ENCODE assay signal across 10 cellular contexts in genomic region chr1:27009601-27010197, GRCh38. TPM values are rescaled to one million over a fixed set of nuclear protein-coding genes. Genes with fewer than 3 reads are reported as not detected.
DNase-seq lines count a peak whose midpoint lies in the region; ATAC-seq, FAIRE-seq and TF ChIP-seq lines count a peak whose summit lies in the region.
"Had no signal": no experiment of that assay in that cellular context is flagged by ENCODE, and none has a peak within 500 bp of the region (broad histone marks: within the 10 kb centered on the region; RNA-seq: fewer than 3 reads in every experiment).

No MANE protein-coding gene starts in this region.

- no peak for FAIRE-seq in urothelium cell line (lab: Jason Lieb, UNC)

- H3K36me3 ChIP-seq in mesenchymal stem cell (ENCODE audit: control insufficient read depth in 1 of 2, insufficient read depth in 2 of 2, low read depth in 1 of 2, low read length in 2 of 2): peaks cover 0 to 13% of the 10 kb centered on the region in 2 experiments
- H3K36me3 ChIP-seq in SK-N-SH (replicated peaks in 1 of 2; ENCODE audit: control insufficient read depth in 1 of 2, insufficient read depth in 2 of 2, low read length in 1 of 2): no peaks in the 10 kb centered on the region

- H3K4me1 ChIP-seq in mesenchymal stem cell (ENCODE audit: control insufficient read depth, insufficient read depth, low read depth, low read length) (peaks cover 55% of the 10 kb centered on the region), SK-N-SH (ENCODE audit: control insufficient read depth in 1 of 2, insufficient read depth in 2 of 2, low read depth in 1 of 2, low read length in 1 of 2) (peaks cover 6 to 12% of the 10 kb centered on the region in 2 experiments; a peak in 3 of 4 replicates)

- 0 out of 2 replicates have a peak, but pooled peaks cover 3% of the 10 kb centered on the region for H3K79me2 ChIP-seq in SK-N-SH (ENCODE audit: insufficient read depth)

- peaks cover 7% of the 10 kb centered on the region for H3F3A ChIP-seq in SK-N-SH (replicated peaks; ENCODE audit: insufficient read depth)

- H2AFZ ChIP-seq in mesenchymal stem cell (ENCODE audit: low read depth, low read length) (no peak overlapping the region), SK-N-SH (ENCODE audit: low read depth) (no peak overlapping the region)

- H3K9ac ChIP-seq in mesenchymal stem cell (ENCODE audit: low read length): no peak overlapping the region
- H3K9ac ChIP-seq in SK-N-SH: no peak overlapping the region

- peak overlapping the region; percentile 5 for H4K8ac ChIP-seq in mesenchymal stem cell (ENCODE audit: low read length)

- ATAC-seq in stimulated activated memory B cell treated with anti-CD40 and anti-IgM and Interleukin-4, amounts not matched to agents 10 μg/mL and 1 μg/mL and 100 μg/mL, for 72 hours: no peak

- no peak overlapping the region for H3K27ac Mint-ChIP-seq in activated T-helper 2 cell treated with anti-CD3 and anti-CD28 coated beads, Interferon-gamma antibody, Interleukin-2, Interleukin-4, amounts not matched to agents 10 μg/mL and 5 μg/mL and 100 μg/mL, durations not matched to agents 14 hours and 24 hours and 36 hours
- no peak overlapping the region for H3K27ac Mint-ChIP-seq in stimulated activated memory B cell treated with anti-CD40 and anti-IgM and Interleukin-4, amounts not matched to agents 10 μg/mL and 1 μg/mL and 100 μg/mL, for 72 hours
- H3K27ac Mint-ChIP-seq: activated naive CD4-positive, alpha-beta T cell treated with anti-CD3 and anti-CD28 coated beads, Interleukin-2, amount 10 ng/mL, durations not matched to agents 7 days and 5 days had no signal

- peak overlapping the region; percentile 22 for H2BK120ac ChIP-seq in mesenchymal stem cell (ENCODE audit: low read depth, low read length)

- H3K4me3 ChIP-seq in choroid plexus epithelial cell (ENCODE audit: low read depth, low read length) (no peak overlapping the region), mesenchymal stem cell (ENCODE audit: insufficient read depth in 1 of 2, low read depth in 1 of 2, low read length in 2 of 2) (no peak overlapping the region), SK-N-SH (ENCODE audit: low read depth in 2 of 2, low read length in 1 of 2) (no peak overlapping the region)

- H3K27me3 ChIP-seq in mesenchymal stem cell (ENCODE audit: control insufficient read depth in 1 of 2, insufficient read depth in 1 of 2, low read length in 2 of 2) (no peaks in the 10 kb centered on the region), SK-N-SH (ENCODE audit: insufficient read depth) (no peaks in the 10 kb centered on the region)

- no peaks in the 10 kb centered on the region for H4K20me1 ChIP-seq in SK-N-SH (ENCODE audit: insufficient read depth)

- peak overlapping the region in 1 of 2 experiments; percentile 81 for H2BK12ac ChIP-seq in mesenchymal stem cell (ENCODE audit: low read length in 2 of 2)

- no peak overlapping the region for H2BK5ac ChIP-seq in mesenchymal stem cell (ENCODE audit: low read depth, low read length, poor library complexity, severe bottlenecking)

- 75% methylated on average over 6 of the region's 6 CpGs for WGBS in mesenchymal stem cell
- WGBS in SK-N-SH (ENCODE audit: low lambda C conversion rate): 65% methylated on average over 2 of the region's 6 CpGs

- H3K23ac ChIP-seq in mesenchymal stem cell (ENCODE audit: low read length in 2 of 2): peak overlapping the region in 1 of 2 experiments; percentile 23

- POLR2A ChIA-PET in SK-N-SH (lab: Yijun Ruan, JAX): no interaction called here

- H3K9me3 ChIP-seq in mesenchymal stem cell (ENCODE audit: control insufficient read depth, low read length) (no peaks in the 10 kb centered on the region), SK-N-SH (no peaks in the 10 kb centered on the region)

- peak overlapping the region; percentile 45 for H2AK5ac ChIP-seq in mesenchymal stem cell (ENCODE audit: low read length, severe bottlenecking)

- no peak for TF ChIP-seq RAD21 in SK-N-SH (IDR thresholded peaks at IDR 0.05; ENCODE audit: low read length)

- H3K36me3 Mint-ChIP-seq in activated T-helper 2 cell treated with anti-CD3 and anti-CD28 coated beads, Interferon-gamma antibody, Interleukin-2, Interleukin-4, amounts not matched to agents 10 μg/mL and 5 μg/mL and 100 μg/mL, durations not matched to agents 14 hours and 24 hours and 36 hours (ENCODE audit: low read depth): no peaks in the 10 kb centered on the region
- no peaks in the 10 kb centered on the region for H3K36me3 Mint-ChIP-seq in stimulated activated memory B cell treated with anti-CD40 and anti-IgM and Interleukin-4, amounts not matched to agents 10 μg/mL and 1 μg/mL and 100 μg/mL, for 72 hours
- H3K36me3 Mint-ChIP-seq: activated naive CD4-positive, alpha-beta T cell treated with anti-CD3 and anti-CD28 coated beads, Interleukin-2, amount 10 ng/mL, durations not matched to agents 7 days and 5 days had no signal

- peak overlapping the region in 1 of 2 experiments; percentile 75 for H3K14ac ChIP-seq in mesenchymal stem cell (ENCODE audit: low read length in 2 of 2)

- no peak for TF ChIP-seq EP300 in SK-N-SH (IDR thresholded peaks at IDR 0.05; ENCODE audit: borderline replicate concordance in 1 of 2, low read depth in 1 of 2, low read length in 1 of 2)

- peaks cover 7% of the 10 kb centered on the region for H3K79me1 ChIP-seq in mesenchymal stem cell (replicated peaks; ENCODE audit: low read length, poor library complexity, severe bottlenecking)

- H3K4me2 ChIP-seq in mesenchymal stem cell (ENCODE audit: low read length, poor library complexity, severe bottlenecking): no peak overlapping the region
- H3K4me2 ChIP-seq in SK-N-SH: no peak overlapping the region; the same call in 1 of the 2 replicates

- peak overlapping the region; percentile 46 for H4K91ac ChIP-seq in mesenchymal stem cell (ENCODE audit: low read length)

- H3K27ac ChIP-seq in mesenchymal stem cell (ENCODE audit: low read length, poor library complexity, severe bottlenecking): no peak overlapping the region
- H3K27ac ChIP-seq in SK-N-SH (ENCODE audit: low read depth in 2 of 2, low read length in 1 of 2): no peak overlapping the region

- peaks cover 2% of the 10 kb centered on the region for H3K4me1 Mint-ChIP-seq in activated T-helper 2 cell treated with anti-CD3 and anti-CD28 coated beads, Interferon-gamma antibody, Interleukin-2, Interleukin-4, amounts not matched to agents 10 μg/mL and 5 μg/mL and 100 μg/mL, durations not matched to agents 14 hours and 24 hours and 36 hours (ENCODE audit: low read depth)
- H3K4me1 Mint-ChIP-seq in stimulated activated memory B cell treated with anti-CD40 and anti-IgM and Interleukin-4, amounts not matched to agents 10 μg/mL and 1 μg/mL and 100 μg/mL, for 72 hours: peaks cover 6% of the 10 kb centered on the region

- H3K4me3 Mint-ChIP-seq in activated T-helper 2 cell treated with anti-CD3 and anti-CD28 coated beads, Interferon-gamma antibody, Interleukin-2, Interleukin-4, amounts not matched to agents 10 μg/mL and 5 μg/mL and 100 μg/mL, durations not matched to agents 14 hours and 24 hours and 36 hours (ENCODE audit: low read depth): no peak overlapping the region
- H3K4me3 Mint-ChIP-seq in stimulated activated memory B cell treated with anti-CD40 and anti-IgM and Interleukin-4, amounts not matched to agents 10 μg/mL and 1 μg/mL and 100 μg/mL, for 72 hours: no peak overlapping the region
- H3K4me3 Mint-ChIP-seq: activated naive CD4-positive, alpha-beta T cell treated with anti-CD3 and anti-CD28 coated beads, Interleukin-2, amount 10 ng/mL, durations not matched to agents 7 days and 5 days had no signal

- peaks cover 24% of the 10 kb centered on the region for H3K27me3 Mint-ChIP-seq in activated T-helper 2 cell treated with anti-CD3 and anti-CD28 coated beads, Interferon-gamma antibody, Interleukin-2, Interleukin-4, amounts not matched to agents 10 μg/mL and 5 μg/mL and 100 μg/mL, durations not matched to agents 14 hours and 24 hours and 36 hours (ENCODE audit: low read depth)
- peaks cover 23% of the 10 kb centered on the region for H3K27me3 Mint-ChIP-seq in stimulated activated memory B cell treated with anti-CD40 and anti-IgM and Interleukin-4, amounts not matched to agents 10 μg/mL and 1 μg/mL and 100 μg/mL, for 72 hours

- no peaks in the 10 kb centered on the region for H3K9me2 ChIP-seq in SK-N-SH

- no peak overlapping the region for H2BK15ac ChIP-seq in mesenchymal stem cell (ENCODE audit: low read depth, poor library complexity, severe bottlenecking)

- peak; percentile 21 for TF ChIP-seq CTCF in choroid plexus epithelial cell (conservative IDR thresholded peaks at IDR 0.05; ENCODE audit: low read depth, low read length)
- no peak for TF ChIP-seq CTCF in SK-N-SH (IDR thresholded peaks at IDR 0.05)

- H3K4ac ChIP-seq in mesenchymal stem cell (ENCODE audit: low read depth in 1 of 2, low read length in 2 of 2): peak overlapping the region; percentile 3 to 66

- no peaks in the 10 kb centered on the region for H3K9me3 Mint-ChIP-seq in activated T-helper 2 cell treated with anti-CD3 and anti-CD28 coated beads, Interferon-gamma antibody, Interleukin-2, Interleukin-4, amounts not matched to agents 10 μg/mL and 5 μg/mL and 100 μg/mL, durations not matched to agents 14 hours and 24 hours and 36 hours
- no peaks in the 10 kb centered on the region for H3K9me3 Mint-ChIP-seq in stimulated activated memory B cell treated with anti-CD40 and anti-IgM and Interleukin-4, amounts not matched to agents 10 μg/mL and 1 μg/mL and 100 μg/mL, for 72 hours
- H3K9me3 Mint-ChIP-seq: activated naive CD4-positive, alpha-beta T cell treated with anti-CD3 and anti-CD28 coated beads, Interleukin-2, amount 10 ng/mL, durations not matched to agents 7 days and 5 days had no signal

- intact Hi-C loops in activated T-helper 2 cell treated with anti-CD3 and anti-CD28 coated beads, Interferon-gamma antibody, Interleukin-2, Interleukin-4, amounts not matched to agents 10 μg/mL and 5 μg/mL and 100 μg/mL, durations not matched to agents 14 hours and 24 hours and 36 hours (cut with micrococcal nuclease): no loop called here

- peak overlapping the region; percentile 47 to 48 for H3K18ac ChIP-seq in mesenchymal stem cell (ENCODE audit: low read depth in 1 of 2, low read length in 2 of 2)

- DNase-seq in NCI-H1694 (lab: John Stamatoyannopoulos, UW) (peak; percentile 45), choroid plexus epithelial cell (ENCODE audit: low read depth) (no peak), mesenchymal stem cell (peak; percentile 51), urothelium cell line (ENCODE audit: low spot score) (peak; percentile 20), SK-N-SH (no peak)
- no peak for DNase-seq in activated T-helper 2 cell treated with anti-CD3 and anti-CD28 coated beads, Interferon-gamma antibody, Interleukin-2, Interleukin-4, amounts not matched to agents 10 μg/mL and 5 μg/mL and 100 μg/mL, durations not matched to agents 14 hours and 24 hours and 36 hours (ENCODE audit: low spot score)
- DNase-seq: activated naive CD4-positive, alpha-beta T cell treated with anti-CD3 and anti-CD28 coated beads, Interleukin-2, amount 10 ng/mL, durations not matched to agents 7 days and 5 days; KG1 had no signal

- CTCF ChIA-PET in SK-N-SH (lab: Yijun Ruan, JAX): interaction anchor here (1.1 to 5.5 kb wide), 4 partner anchors 12 to 287 kb away, joined by 4 to 44 read pairs (median 4); no protein-coding TSS in a partner anchor

RNA-seq across cellular contexts. Expression of gene TENT5B, which starts 3.0 kb away (rescaled TPM):
- 3.1 TPM for polyA plus RNA-seq in mesenchymal stem cell (2013, experiment 1 of 2)
- 2.7 TPM for polyA plus RNA-seq in mesenchymal stem cell (2013, experiment 2 of 2)
- total RNA-seq in activated T-helper 2 cell treated with anti-CD3 and anti-CD28 coated beads, Interferon-gamma antibody, Interleukin-2, Interleukin-4, amounts not matched to agents 10 μg/mL and 5 μg/mL and 100 μg/mL, durations not matched to agents 14 hours and 24 hours and 36 hours: 0.07 TPM in 1 of 2 replicates, not detected in the other
- 0.78 and 1.2 TPM in 2 replicates for polyA plus RNA-seq in SK-N-SH (2012; rRNA removed)
- polyA plus RNA-seq in SK-N-SH (2012; cell fraction: cytosol; rRNA removed): 0.71 and 1.2 TPM in 2 replicates
- polyA plus RNA-seq in SK-N-SH (2012; cell fraction: nucleus; rRNA removed): 0.63 and 0.79 TPM in 2 replicates

RNA-seq across cellular contexts. Expression of gene TRNP1, which starts 16.2 kb away (rescaled TPM):
- polyA plus RNA-seq in mesenchymal stem cell (2013, experiment 1 of 2): 65.7 TPM
- 64.6 TPM for polyA plus RNA-seq in mesenchymal stem cell (2013, experiment 2 of 2)
- 0.85 and 0.89 TPM in 2 replicates for total RNA-seq in activated T-helper 2 cell treated with anti-CD3 and anti-CD28 coated beads, Interferon-gamma antibody, Interleukin-2, Interleukin-4, amounts not matched to agents 10 μg/mL and 5 μg/mL and 100 μg/mL, durations not matched to agents 14 hours and 24 hours and 36 hours
- polyA plus RNA-seq in SK-N-SH (2012; rRNA removed): 8.8 and 11.6 TPM in 2 replicates
- 8.5 and 11.5 TPM in 2 replicates for polyA plus RNA-seq in SK-N-SH (2012; cell fraction: cytosol; rRNA removed)
- 5.7 and 6.1 TPM in 2 replicates for polyA plus RNA-seq in SK-N-SH (2012; cell fraction: nucleus; rRNA removed)

RNA-seq across cellular contexts. Expression of gene KDF1, which starts 49.4 kb away (rescaled TPM):
- 0.35 TPM for polyA plus RNA-seq in mesenchymal stem cell (2013, experiment 1 of 2)
- polyA plus RNA-seq in mesenchymal stem cell (2013, experiment 2 of 2): 0.38 TPM
- total RNA-seq in activated T-helper 2 cell treated with anti-CD3 and anti-CD28 coated beads, Interferon-gamma antibody, Interleukin-2, Interleukin-4, amounts not matched to agents 10 μg/mL and 5 μg/mL and 100 μg/mL, durations not matched to agents 14 hours and 24 hours and 36 hours: not detected in 2 replicates
- not detected in 2 replicates for polyA plus RNA-seq in SK-N-SH (2012; rRNA removed)
- polyA plus RNA-seq in SK-N-SH (2012; cell fraction: cytosol; rRNA removed): not detected in 2 replicates
- polyA plus RNA-seq in SK-N-SH (2012; cell fraction: nucleus; rRNA removed): not detected in 2 replicates
- total RNA-seq: myocyte had no signal

Comparison
In these comparisons a context has a peak if more than half of its experiments do, and no peak if none do; other contexts are left out.
1. DNase-seq: peak in NCI-H1694 (single experiment), mesenchymal stem cell (single experiment) and urothelium cell line (single experiment); none in choroid plexus epithelial cell (single experiment), activated T-helper 2 cell treated with anti-CD3 and anti-CD28 coated beads, Interferon-gamma antibody, Interleukin-2, Interleukin-4, amounts not matched to agents 10 μg/mL and 5 μg/mL and 100 μg/mL, durations not matched to agents 14 hours and 24 hours and 36 hours (single experiment) and SK-N-SH (single experiment).